In genomic region chr4:58600290-58600689, GRCh38 we compare ENCODE assay signal across 1 cellular context.
TF ChIP-seq lines count a peak whose summit lies in the region.

No MANE protein-coding gene starts in this region.

TF ChIP-seq in GM12878, 131 proteins besides CTCF, POLR2A, EP300 and RAD21 (continued from another document):
- TF ChIP-seq REST (IDR thresholded peaks at IDR 0.05; ENCODE audit: low read depth, low read length) = no peak
- no peak for TF ChIP-seq PRDM15 (CRISPR knock-in tag; IDR thresholded peaks at IDR 0.05)
- TF ChIP-seq IRF5 (IDR thresholded peaks at IDR 0.05; ENCODE audit: borderline replicate concordance) = no peak
